In genomic region chr12:111953455-111953854, GRCh38 we compare ENCODE assay signal across 27 cellular contexts. TPM values are rescaled to one million over a fixed set of nuclear protein-coding genes. Genes with fewer than 3 reads are reported as not detected.
DNase-seq lines count a peak whose midpoint lies in the region; ATAC-seq, FAIRE-seq and TF ChIP-seq lines count a peak whose summit lies in the region.
"Had no signal": no experiment of that assay in that cellular context is flagged by ENCODE, and none has a peak within 500 bp of the region (broad histone marks: within the 10 kb centered on the region; RNA-seq: fewer than 3 reads in every experiment).

No MANE protein-coding gene starts in this region.

- H2BK15ac ChIP-seq in IMR-90 (ENCODE audit: low read depth, low read length): no peak overlapping the region

- WGBS in A549 (ENCODE audit: missing lambda C conversion rate): 83% methylated on average over 4 of the region's 4 CpGs
- WGBS in IMR-90 (ENCODE audit: extremely low coverage in 2 of 2, insufficient read length in 1 of 2), 2 experiments: 76% methylated on average over 3 of the region's 4 CpGs; no CpG with 5 or more reads in 1 of the 2 experiments
- 49% methylated on average over 4 of the region's 4 CpGs for WGBS in right lobe of liver (ENCODE audit: insufficient coverage, low coverage, low lambda C conversion rate, missing lambda C conversion rate)
- WGBS in gastroesophageal sphincter (ENCODE audit: low coverage in 1 of 2), 2 donors: 72 to 75% methylated on average over 4 of the region's 4 CpGs

- no peak overlapping the region for H4K91ac ChIP-seq in IMR-90 (ENCODE audit: insufficient read depth, low read depth, low read length)

- no peak overlapping the region for H4K8ac ChIP-seq in IMR-90 (ENCODE audit: low read depth in 2 of 2, low read length in 2 of 2)

- TF ChIP-seq POLR2A in A549 (IDR thresholded peaks at IDR 0.05; ENCODE audit: low read length) (no peak), IMR-90 (IDR thresholded peaks at IDR 0.05; ENCODE audit: low read depth, low read length) (no peak), right lobe of liver (IDR thresholded peaks at IDR 0.05) (no peak), gastroesophageal sphincter (IDR thresholded peaks at IDR 0.05) (no peak)

- H3K18ac ChIP-seq in IMR-90 (ENCODE audit: low read depth, low read length): no peak overlapping the region

- no peak overlapping the region for H2AK9ac ChIP-seq in IMR-90 (replicated peaks; ENCODE audit: low read depth, low read length, poor library complexity)

- no peaks in the 10 kb centered on the region for H3K9me1 ChIP-seq in IMR-90 (ENCODE audit: insufficient read depth, low read length)

- H3K4me1 ChIP-seq in A549 (peaks cover 26% of the 10 kb centered on the region), IMR-90 (ENCODE audit: control insufficient read depth, insufficient read depth, low read length) (no peaks in the 10 kb centered on the region), right lobe of liver (peaks cover 0 to 9% (median 3%) of the 10 kb centered on the region in 4 donors), gastroesophageal sphincter (no peaks in the 10 kb centered on the region)
- H3K4me1 ChIP-seq: left lung had no signal

- no peak overlapping the region for H3K27ac Mint-ChIP-seq in type B pancreatic cell
- H3K27ac Mint-ChIP-seq in CD14-positive monocyte: no peak overlapping the region
- H3K27ac Mint-ChIP-seq: activated naive CD8-positive, alpha-beta T cell treated with anti-CD3 and anti-CD28 coated beads, Interleukin-2, amount 50 U/mL, for 24 hours; brain; stimulated activated effector memory CD8-positive, alpha-beta T cell treated with anti-CD3 and anti-CD28 coated beads, Interleukin-12 subunit alpha, Interleukin-12 subunit beta, amount 100 ng/mL, for 72 hours; T-helper 1 cell treated with Interleukin-12 subunit alpha and Interleukin-12 subunit beta and Interleukin-4 antibody, amounts not matched to agents 30 μg/mL and 1 μg/mL, for 36 hours had no signal

- H3K4me1 Mint-ChIP-seq in type B pancreatic cell (ENCODE audit: unreplicated experiment): no peaks in the 10 kb centered on the region
- no peaks in the 10 kb centered on the region for H3K4me1 Mint-ChIP-seq in CD14-positive monocyte
- H3K4me1 Mint-ChIP-seq: brain had no signal

- H3K4ac ChIP-seq in IMR-90 (ENCODE audit: low read depth, low read length): no peak overlapping the region

- TF ChIP-seq CTCF in A549 (IDR thresholded peaks at IDR 0.05) (no peak), IMR-90 (conservative IDR thresholded peaks at IDR 0.05; ENCODE audit: low read depth, low read length) (no peak), epithelial cell of esophagus (IDR thresholded peaks at IDR 0.05; ENCODE audit: insufficient read depth, low read depth, low read length, missing control alignments) (no peak), right lobe of liver (IDR thresholded peaks at IDR 0.05) (no peak), gastroesophageal sphincter (IDR thresholded peaks at IDR 0.05) (no peak), type B pancreatic cell (conservative IDR thresholded peaks at IDR 0.05) (no peak), CD14-positive monocyte (IDR thresholded peaks at IDR 0.05) (no peak)

- H2BK5ac ChIP-seq in IMR-90 (ENCODE audit: low read depth, low read length, poor library complexity, severe bottlenecking): no peak overlapping the region

- H3K27ac ChIP-seq in A549: no peak overlapping the region
- H3K27ac ChIP-seq in IMR-90 (ENCODE audit: insufficient read depth, low read length): no peak overlapping the region
- H3K27ac ChIP-seq in right lobe of liver: no peak overlapping the region
- no peak overlapping the region for H3K27ac ChIP-seq in gastroesophageal sphincter
- H3K27ac ChIP-seq: left lung, SK-N-MC had no signal

- no peak overlapping the region for H2BK20ac ChIP-seq in IMR-90 (ENCODE audit: low read depth, low read length)

- no peak overlapping the region for H3K9ac ChIP-seq in IMR-90 (ENCODE audit: low read depth, low read length)

- H4K20me1 ChIP-seq in IMR-90 (ENCODE audit: insufficient read depth, low read length): no peaks in the 10 kb centered on the region

- H3K4me3 Mint-ChIP-seq in type B pancreatic cell: no peak overlapping the region
- H3K4me3 Mint-ChIP-seq in CD14-positive monocyte: no peak overlapping the region
- H3K4me3 Mint-ChIP-seq: activated naive CD8-positive, alpha-beta T cell treated with anti-CD3 and anti-CD28 coated beads, Interleukin-2, amount 50 U/mL, for 24 hours; brain; stimulated activated effector memory CD8-positive, alpha-beta T cell treated with anti-CD3 and anti-CD28 coated beads, Interleukin-12 subunit alpha, Interleukin-12 subunit beta, amount 100 ng/mL, for 72 hours; T-helper 1 cell treated with Interleukin-12 subunit alpha and Interleukin-12 subunit beta and Interleukin-4 antibody, amounts not matched to agents 30 μg/mL and 1 μg/mL, for 36 hours had no signal

- H3K56ac ChIP-seq in IMR-90 (ENCODE audit: extremely low read depth, insufficient read depth, low read length): no peak overlapping the region

- no peak overlapping the region for H2AFZ ChIP-seq in IMR-90 (replicated peaks; ENCODE audit: low read length, poor library complexity)

- BruUV-seq in IMR-90 (replicated peaks; lab: Mats Ljungman, UMichigan): no TSS peak

- no peaks in the 10 kb centered on the region for H3K9me3 ChIP-seq in A549
- peaks cover 2% of the 10 kb centered on the region for H3K9me3 ChIP-seq in IMR-90 (ENCODE audit: control insufficient read depth, insufficient read depth, low read length)
- H3K9me3 ChIP-seq in right lobe of liver: peaks cover 0 to 5% (median 2%) of the 10 kb centered on the region in 4 donors
- H3K9me3 ChIP-seq in gastroesophageal sphincter: no peaks in the 10 kb centered on the region
- H3K9me3 ChIP-seq: esophagus squamous epithelium had no signal

- in situ Hi-C loops in IMR-90 (cut with MboI; ENCODE audit: low sequenced_read_pairs): no loop called here

- peak; percentile 39 for FAIRE-seq in A549 (lab: Jason Lieb, UNC)
- FAIRE-seq: GM12891 had no signal

- no peak overlapping the region for H2BK120ac ChIP-seq in IMR-90 (ENCODE audit: low read depth, low read length)

- CTCF ChIA-PET in A549 (lab: Yijun Ruan, JAX): no interaction called here
- CTCF ChIA-PET in IMR-90 (lab: Yijun Ruan, JAX): no interaction called here

- dilution Hi-C loops in IMR-90 (cut with HindIII; ENCODE audit: low sequenced_read_pairs, unreplicated experiment): no loop called here

- H3K9me3 Mint-ChIP-seq in type B pancreatic cell (peaks cover 7% of the 10 kb centered on the region), CD14-positive monocyte (peaks cover 11 to 27% (median 19%) of the 10 kb centered on the region in 7 donors)
- H3K9me3 Mint-ChIP-seq: stimulated activated effector memory CD8-positive, alpha-beta T cell treated with anti-CD3 and anti-CD28 coated beads, Interleukin-12 subunit alpha, Interleukin-12 subunit beta, amount 100 ng/mL, for 72 hours had no signal

- no peak overlapping the region for H2AK5ac ChIP-seq in IMR-90 (ENCODE audit: low read depth, low read length)

- H3K36me3 ChIP-seq in IMR-90 (ENCODE audit: control insufficient read depth, insufficient read depth, low read length) (no peaks in the 10 kb centered on the region), right lobe of liver (no peaks in the 10 kb centered on the region), gastroesophageal sphincter (no peaks in the 10 kb centered on the region)
- H3K36me3 ChIP-seq: esophagus squamous epithelium, left lung had no signal

- no peak overlapping the region for H3K23ac ChIP-seq in IMR-90 (ENCODE audit: low read depth, low read length)

- H3K4me3 ChIP-seq in A549: no peak overlapping the region
- no peak overlapping the region for H3K4me3 ChIP-seq in IMR-90 (ENCODE audit: insufficient read depth, low read depth, low read length)
- no peak overlapping the region for H3K4me3 ChIP-seq in epithelial cell of esophagus (ENCODE audit: low read length)
- H3K4me3 ChIP-seq in right lobe of liver: no peak overlapping the region
- no peak overlapping the region for H3K4me3 ChIP-seq in gastroesophageal sphincter
- H3K4me3 ChIP-seq: esophagus squamous epithelium, left lung, mucosa of descending colon, SK-N-MC had no signal

- H3K14ac ChIP-seq in IMR-90 (replicated peaks; ENCODE audit: low read depth, low read length): no peak overlapping the region

- H3K79me1 ChIP-seq in IMR-90 (ENCODE audit: low read depth in 1 of 2, low read length in 2 of 2): no peaks in the 10 kb centered on the region

- H3K27me3 ChIP-seq in IMR-90 (ENCODE audit: control insufficient read depth, insufficient read depth, low read length): no peaks in the 10 kb centered on the region
- H3K27me3 ChIP-seq in right lobe of liver: no peaks in the 10 kb centered on the region
- H3K27me3 ChIP-seq in gastroesophageal sphincter: no peaks in the 10 kb centered on the region
- H3K27me3 ChIP-seq: esophagus squamous epithelium, left lung had no signal

- POLR2A ChIA-PET in A549 (lab: Yijun Ruan, JAX) (no interaction called here), IMR-90 (lab: Charles Lee; ENCODE audit: unreplicated experiment) (no interaction called here)

- TF ChIP-seq RAD21 in A549 (conservative IDR thresholded peaks at IDR 0.05 in 1 of 2, IDR thresholded peaks at IDR 0.05 in 1 of 2) (no peak), IMR-90 (IDR thresholded peaks at IDR 0.05; ENCODE audit: low read length) (no peak)

- no peak overlapping the region for H3K4me2 ChIP-seq in A549
- no peak overlapping the region for H3K4me2 ChIP-seq in IMR-90 (ENCODE audit: low read depth, low read length)

- ATAC-seq in A549 (no peak), IMR-90 (ENCODE audit: low read depth) (no peak), right lobe of liver (peak in 3 of 4 donors; percentile 42 to 63 (median 61)), gastroesophageal sphincter (no peak)
- ATAC-seq: activated naive CD8-positive, alpha-beta T cell treated with anti-CD3 and anti-CD28 coated beads, Interleukin-2, amount 50 U/mL, for 24 hours; left lung; mucosa of descending colon; stimulated activated effector memory CD8-positive, alpha-beta T cell treated with anti-CD3 and anti-CD28 coated beads, Interleukin-12 subunit alpha, Interleukin-12 subunit beta, amount 100 ng/mL, for 72 hours had no signal

- intact Hi-C loops in IMR-90 (cut with micrococcal nuclease): no loop called here
- intact Hi-C loops in right lobe of liver (cut with DNase I): no loop called here
- intact Hi-C loops in CD14-positive monocyte (cut with micrococcal nuclease): no loop called here

- no peak overlapping the region for H4K5ac ChIP-seq in IMR-90 (ENCODE audit: low read depth, low read length)

- TF ChIP-seq EP300 in A549 (IDR thresholded peaks at IDR 0.05): no peak
- TF ChIP-seq EP300 in gastroesophageal sphincter (IDR thresholded peaks at IDR 0.05): no peak

- H3K36me3 Mint-ChIP-seq in type B pancreatic cell: peaks cover 21% of the 10 kb centered on the region
- peaks cover 3 to 6% of the 10 kb centered on the region in 2 donors for H3K36me3 Mint-ChIP-seq in CD14-positive monocyte
- H3K36me3 Mint-ChIP-seq: stimulated activated effector memory CD8-positive, alpha-beta T cell treated with anti-CD3 and anti-CD28 coated beads, Interleukin-12 subunit alpha, Interleukin-12 subunit beta, amount 100 ng/mL, for 72 hours had no signal

- DNase-seq in A549 (ENCODE audit: low read depth in 1 of 2, low spot score in 1 of 2) (no peak), IMR-90 (peak; percentile 11), epithelial cell of esophagus (ENCODE audit: low read depth) (peak; percentile 7), right lobe of liver (no peak), type B pancreatic cell (ENCODE audit: extremely low spot score, unreplicated experiment) (no peak), middle frontal gyrus (ENCODE audit: extremely low spot score, low spot score) (no peak), CD14-positive monocyte (ENCODE audit: low spot score) (no peak)
- DNase-seq: activated CD4-positive, alpha-beta T cell treated with anti-CD3 and anti-CD28 coated beads for 1 hour; activated effector memory CD4-positive, alpha-beta T cell treated with anti-CD3 and anti-CD28 coated beads, Interleukin-2, amount 50 U/mL, for 16 hours; activated naive CD8-positive, alpha-beta T cell treated with anti-CD3 and anti-CD28 coated beads, Interleukin-2, amount 50 U/mL, for 24 hours; C1 segment of cervical spinal cord; Calu3; DND-41; esophagus squamous epithelium; Karpas-422; left lung; NCI-H187; NCI-H69; posterior cingulate gyrus; stimulated activated CD4-positive, alpha-beta T cell treated with anti-CD3 and anti-CD28 coated beads, Interleukin-2, amount 100 ng/mL, for 24 hours had no signal

- no peaks in the 10 kb centered on the region for H3K27me3 Mint-ChIP-seq in type B pancreatic cell
- H3K27me3 Mint-ChIP-seq in CD14-positive monocyte (ENCODE audit: low read depth in 3 of 3): no peaks in the 10 kb centered on the region
- H3K27me3 Mint-ChIP-seq: activated naive CD8-positive, alpha-beta T cell treated with anti-CD3 and anti-CD28 coated beads, Interleukin-2, amount 50 U/mL, for 24 hours; brain had no signal

RNA-seq across cellular contexts. Expression of gene TMEM116, which starts 59.5 kb away (rescaled TPM):
- polyA plus RNA-seq in A549 (2011; rRNA removed) (22.4 and 25.3 TPM in 2 replicates), A549 (2017; fragmentation: RNase III; extraction: RNeasy Plus Mini Kit Qiagen cat#74134 plus additional on column Dnase treatment) (10.6 to 11.6 TPM (median 11.0 TPM) in 3 replicates), IMR-90 (2012; rRNA removed) (4.6 and 5.5 TPM in 2 replicates), CD14-positive monocyte (10 to 100 TPM in 1 of 2 donors, 1 to 10 TPM in 1; 8.3 to 11.6 TPM)
- polyA plus RNA-seq in A549 (2012; cell fraction: cytosol; rRNA removed): 9.6 and 12.2 TPM in 2 replicates
- polyA plus RNA-seq in A549 (2012; cell fraction: nucleus; rRNA removed): 5.6 and 12.3 TPM in 2 replicates
- polyA minus RNA-seq in A549 (2011; rRNA and poly(A)+ RNA removed): 19.4 and 19.8 TPM in 2 replicates
- total RNA-seq in IMR-90 (2012; rRNA removed) (4.7 and 8.4 TPM in 2 replicates), right lobe of liver (1 to 10 TPM; 3.6 to 8.9 (median 6.7) TPM), gastroesophageal sphincter (10 to 100 TPM in 1 of 4 donors, 1 to 10 TPM in 3; 6.4 to 11.4 (median 6.7) TPM), type B pancreatic cell (ENCODE audit: low replicate concordance) (13.9 and 18.0 TPM in 2 replicates)
- 3.4 and 3.8 TPM in 2 replicates for polyA plus RNA-seq in IMR-90 (2012; cell fraction: cytosol; rRNA removed)
- 2.9 and 8.4 TPM in 2 replicates for polyA plus RNA-seq in IMR-90 (2012; cell fraction: nucleus; rRNA removed; ENCODE audit: low replicate concordance)

RNA-seq across cellular contexts. Expression of gene ERP29, which starts 59.8 kb away (rescaled TPM):
- 87.3 and 115 TPM in 2 replicates for polyA plus RNA-seq in A549 (2011; rRNA removed)
- polyA plus RNA-seq in A549 (2012; cell fraction: cytosol; rRNA removed): 96.2 and 103 TPM in 2 replicates
- 70.3 and 74.3 TPM in 2 replicates for polyA plus RNA-seq in A549 (2012; cell fraction: nucleus; rRNA removed)
- polyA plus RNA-seq in A549 (2017; fragmentation: RNase III; extraction: RNeasy Plus Mini Kit Qiagen cat#74134 plus additional on column Dnase treatment): 138 to 161 TPM (median 157 TPM) in 3 replicates
- 21.3 and 23.4 TPM in 2 replicates for polyA minus RNA-seq in A549 (2011; rRNA and poly(A)+ RNA removed)
- total RNA-seq in IMR-90 (2012; rRNA removed): 30.3 and 36.1 TPM in 2 replicates
- polyA plus RNA-seq in IMR-90 (2012; rRNA removed): 82.2 and 98.8 TPM in 2 replicates
- 45.7 and 75.1 TPM in 2 replicates for polyA plus RNA-seq in IMR-90 (2012; cell fraction: cytosol; rRNA removed)
- polyA plus RNA-seq in IMR-90 (2012; cell fraction: nucleus; rRNA removed; ENCODE audit: low replicate concordance): 21.4 and 48.6 TPM in 2 replicates
- total RNA-seq in right lobe of liver: 100 to 1,000 TPM in 3 of 6 experiments, 10 to 100 TPM in 3; 41.7 to 124 (median 94.3) TPM
- 100 to 1,000 TPM in 1 of 4 donors, 10 to 100 TPM in 3; 37.1 to 147 (median 38.1) TPM for total RNA-seq in gastroesophageal sphincter
- total RNA-seq in type B pancreatic cell (ENCODE audit: low replicate concordance): 141 and 177 TPM in 2 replicates
- polyA plus RNA-seq in CD14-positive monocyte: 100 to 1,000 TPM; 170 to 207 TPM

Comparison
In these comparisons a context has a peak if more than half of its experiments do, and no peak if none do; other contexts are left out.
1. ATAC-seq: peak in right lobe of liver (3 of 4); none in A549 (0 of 2), IMR-90 (single experiment) and gastroesophageal sphincter (single experiment).
2. DNase-seq: peak in IMR-90 (single experiment) and epithelial cell of esophagus (single experiment); none in A549 (0 of 2), right lobe of liver (0 of 3), type B pancreatic cell (single experiment), middle frontal gyrus (single experiment) and CD14-positive monocyte (single experiment).